21 cellular contexts compared by ENCODE assay signal in genomic region chr4:13089659-13089998, GRCh38.
DNase-seq lines count a peak whose midpoint lies in the region; ATAC-seq and TF ChIP-seq lines count a peak whose summit lies in the region.
"Had no signal": no experiment of that assay in that cellular context is flagged by ENCODE, and none has a peak within 500 bp of the region (broad histone marks: within the 10 kb centered on the region; RNA-seq: fewer than 3 reads in every experiment).

No MANE protein-coding gene starts in this region.

- H3K27me3 ChIP-seq in left ventricle myocardium inferior (ENCODE audit: low read depth): no peaks in the 10 kb centered on the region
- H3K27me3 ChIP-seq in aorta (ENCODE audit: control insufficient read depth in 1 of 2, insufficient read depth in 2 of 2, low read length in 1 of 2): no peaks in the 10 kb centered on the region
- no peaks in the 10 kb centered on the region for H3K27me3 ChIP-seq in Karpas-422 (ENCODE audit: low read length)

- H3K9me3 Mint-ChIP-seq in Calu3 (ENCODE audit: low read depth, unreplicated experiment): peaks cover 8% of the 10 kb centered on the region

- no peak overlapping the region for H3K4me3 Mint-ChIP-seq in Calu3 (ENCODE audit: low read depth, unreplicated experiment)
- H3K4me3 Mint-ChIP-seq: CD8-positive, alpha-beta memory T cell had no signal

- no peaks in the 10 kb centered on the region for H3K79me2 ChIP-seq in Karpas-422 (ENCODE audit: low read length)

- H3K27ac Mint-ChIP-seq in Calu3 (ENCODE audit: unreplicated experiment): no peak overlapping the region
- H3K27ac Mint-ChIP-seq: CD8-positive, alpha-beta memory T cell had no signal

- no peak overlapping the region for H2AFZ ChIP-seq in Karpas-422 (ENCODE audit: low read length)

- DNase-seq in left ventricle myocardium inferior: no peak
- DNase-seq in Right ventricle myocardium superior: no peak
- peak; percentile 0 for DNase-seq in NCI-H2029 (lab: John Stamatoyannopoulos, UW)
- DNase-seq in left lobe of liver (ENCODE audit: low spot score): no peak
- no peak for DNase-seq in aorta
- DNase-seq in NCI-H748 (lab: John Stamatoyannopoulos, UW; ENCODE audit: unreplicated experiment): no peak
- DNase-seq in Karpas-422: no peak
- DNase-seq in Calu3: no peak
- DNase-seq: CD8-positive, alpha-beta memory T cell; DND-41; HCEC 1CT; Kasumi-1; MM.1S; NCI-H1048; NCI-H1436 treated with DMSO at 0.1 percent for 48 hours; NCI-H2081; NCI-H2171; NCI-H526 treated with DMSO at 0.1 percent for 48 hours had no signal

- no peaks in the 10 kb centered on the region for H3K9me2 ChIP-seq in Karpas-422 (replicated peaks; ENCODE audit: insufficient read depth, low read length)

- peak overlapping the region; percentile 25 for H3K27ac ChIP-seq in left ventricle myocardium inferior (replicated peaks)
- H3K27ac ChIP-seq in aorta (ENCODE audit: low read depth in 1 of 2, low read length in 2 of 2): peak overlapping the region; percentile 1 to 59
- H3K27ac ChIP-seq in Karpas-422 (ENCODE audit: low read length): no peak overlapping the region
- H3K27ac ChIP-seq: C4-2B had no signal

- H3K9me3 ChIP-seq in left ventricle myocardium inferior (replicated peaks): no peaks in the 10 kb centered on the region
- no peaks in the 10 kb centered on the region for H3K9me3 ChIP-seq in aorta (ENCODE audit: control insufficient read depth, low read length)
- H3K9me3 ChIP-seq in Karpas-422 (ENCODE audit: low read length): no peaks in the 10 kb centered on the region

- no peak overlapping the region for H3K4me2 ChIP-seq in Karpas-422 (ENCODE audit: low read depth, low read length, poor library complexity, severe bottlenecking)

- TF ChIP-seq CTCF in left ventricle myocardium inferior (IDR thresholded peaks at IDR 0.05; ENCODE audit: borderline replicate concordance): no peak
- no peak for TF ChIP-seq CTCF in Calu3 (IDR thresholded peaks at IDR 0.05; ENCODE audit: unreplicated experiment)

- no peaks in the 10 kb centered on the region for H4K20me1 ChIP-seq in Karpas-422 (ENCODE audit: insufficient read depth, low read depth, low read length)

- no peaks in the 10 kb centered on the region for H3K4me1 Mint-ChIP-seq in Calu3 (ENCODE audit: low read depth, unreplicated experiment)
- H3K4me1 Mint-ChIP-seq: CD8-positive, alpha-beta memory T cell had no signal

- H3K4me1 ChIP-seq in left ventricle myocardium inferior (peaks cover 22% of the 10 kb centered on the region), aorta (ENCODE audit: control insufficient read depth in 1 of 2, insufficient read depth in 2 of 2, low read length in 2 of 2) (peaks cover 0 to 12% of the 10 kb centered on the region in 2 donors), Karpas-422 (ENCODE audit: low read length) (peaks cover 11% of the 10 kb centered on the region)

- no peak overlapping the region for H3K9ac ChIP-seq in Karpas-422 (ENCODE audit: low read length)

- H3K4me3 ChIP-seq in left ventricle myocardium inferior (no peak overlapping the region), aorta (ENCODE audit: low read length in 2 of 2) (no peak overlapping the region), Karpas-422 (ENCODE audit: low read length) (no peak overlapping the region)
- H3K4me3 ChIP-seq: GM12878 had no signal

- BruUV-seq in Calu3 (replicated peaks; lab: Mats Ljungman, UMichigan): no TSS peak

- H3K36me3 ChIP-seq in left ventricle myocardium inferior (no peaks in the 10 kb centered on the region), aorta (ENCODE audit: control insufficient read depth in 1 of 2, insufficient read depth in 2 of 2, low read length in 1 of 2) (no peaks in the 10 kb centered on the region), Karpas-422 (ENCODE audit: insufficient read depth, low read length) (no peaks in the 10 kb centered on the region)

- no peaks in the 10 kb centered on the region for H3K36me3 Mint-ChIP-seq in Calu3 (ENCODE audit: insufficient read depth, unreplicated experiment)
- H3K36me3 Mint-ChIP-seq: CD8-positive, alpha-beta memory T cell had no signal

- H3K27me3 Mint-ChIP-seq in Calu3 (ENCODE audit: unreplicated experiment): no peaks in the 10 kb centered on the region

- CTCF ChIA-PET in Calu3 (lab: Charles Lee): no interaction called here

- intact Hi-C loops in left ventricle myocardium inferior (cut with micrococcal nuclease) (no loop called here), Right ventricle myocardium superior (cut with DNase I) (no loop called here), aorta (cut with DNase I) (no loop called here), Calu3 (cut with micrococcal nuclease; ENCODE audit: unreplicated experiment) (no loop called here)

- no peak for ATAC-seq in Right ventricle myocardium superior (ENCODE audit: poor library complexity)
- peak; percentile 89 for ATAC-seq in left lobe of liver
- no peak for ATAC-seq in aorta (ENCODE audit: low FRiP score)
- ATAC-seq: GM12878, SK-N-SH treated with all-trans-retinoic acid at 6 μM for 48 hours had no signal
